ENCODE assay signal across 9 cellular contexts in the genomic region with DNA sequence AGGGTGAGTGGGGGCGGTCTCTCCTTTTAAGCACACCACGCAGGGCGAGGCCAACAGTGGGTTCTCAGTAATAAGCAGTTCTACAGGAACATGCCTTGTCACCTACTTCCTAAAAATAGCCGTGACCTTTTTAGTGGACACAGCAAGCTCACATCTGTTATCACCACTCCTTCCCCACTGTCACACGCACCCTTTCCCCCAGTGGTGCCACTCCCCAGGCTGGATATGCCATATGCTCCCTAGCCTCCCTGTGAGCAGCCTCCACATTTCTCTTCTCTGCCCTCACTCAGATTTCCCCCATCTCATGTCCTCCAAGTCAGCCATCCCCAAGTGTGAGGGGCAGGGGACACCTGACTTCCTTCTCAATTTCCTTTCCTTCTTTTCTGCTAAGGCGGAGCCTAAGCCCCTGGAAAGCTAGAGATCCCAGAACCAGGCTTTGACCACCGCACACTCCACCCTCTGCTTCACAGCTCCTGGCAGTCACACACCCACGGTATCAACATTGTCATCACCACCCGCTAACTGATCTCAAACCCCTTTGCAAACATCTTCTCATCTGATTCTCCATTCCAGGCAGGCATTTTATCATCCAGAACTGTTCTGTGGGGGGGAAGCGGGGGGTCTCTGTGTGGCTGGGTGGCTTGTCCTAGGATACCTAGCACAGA. TPM values are rescaled to one million over a fixed set of nuclear protein-coding genes. Genes with fewer than 3 reads are reported as not detected.
A peak's percentile ranks its signal among the peaks of the same experiment; 100 is the strongest.
DNase-seq lines count a peak whose midpoint lies in the region; ATAC-seq, FAIRE-seq and TF ChIP-seq lines count a peak whose summit lies in the region.
"Had no signal": no experiment of that assay in that cellular context is flagged by ENCODE, and none has a peak within 500 bp of the region (broad histone marks: within the 10 kb centered on the region; RNA-seq: fewer than 3 reads in every experiment).

No MANE protein-coding gene starts in this region.

- peak; percentile 47 for DNase-seq in left ventricle myocardium inferior
- no peak for DNase-seq in D721Med (ENCODE audit: insufficient read length, low spot score)
- DNase-seq in UCSD-AML1 (lab: John Stamatoyannopoulos, UW; ENCODE audit: unreplicated experiment), result no peak
- no peak for DNase-seq in SK-N-SH
- DNase-seq: NCI-H2081 treated with DMSO at 0.1 percent for 48 hours had no signal

- H3K4me3 ChIP-seq in Loucy (ENCODE audit: low read length, poor library complexity, severe bottlenecking), result peak overlapping the region; percentile 90
- peak overlapping the region; percentile 90 for H3K4me3 ChIP-seq in left ventricle myocardium inferior
- H3K4me3 ChIP-seq in skin epidermis, result no peak overlapping the region
- no peak overlapping the region for H3K4me3 ChIP-seq in SK-N-SH (ENCODE audit: low read depth in 2 of 2, low read length in 1 of 2)

- H3K36me3 Mint-ChIP-seq in activated naive CD8-positive, alpha-beta T cell, result peaks cover 5% of the 10 kb centered on the region

- H3K27ac Mint-ChIP-seq in activated naive CD8-positive, alpha-beta T cell, result peak overlapping the region; percentile 93

- H3K27ac ChIP-seq in left ventricle myocardium inferior (replicated peaks) (peak overlapping the region; percentile 99), skin epidermis (peak overlapping the region in 13 of 21 experiments; percentile 2 to 98 (median 75)), SK-N-SH (ENCODE audit: low read depth in 2 of 2, low read length in 1 of 2) (no peak overlapping the region)

- 93% methylated on average over 10 of the region's 10 CpGs for WGBS in SK-N-SH (ENCODE audit: low lambda C conversion rate)

- H3K27me3 Mint-ChIP-seq in activated naive CD8-positive, alpha-beta T cell, result no peaks in the 10 kb centered on the region

- intact Hi-C loops in left ventricle myocardium inferior (cut with micrococcal nuclease), result no loop called here

- H3K9me3 ChIP-seq in Loucy (ENCODE audit: insufficient read depth, low read depth, low read length), result no peaks in the 10 kb centered on the region
- no peaks in the 10 kb centered on the region for H3K9me3 ChIP-seq in left ventricle myocardium inferior (replicated peaks)
- H3K9me3 ChIP-seq in SK-N-SH, result no peaks in the 10 kb centered on the region

- H3K79me2 ChIP-seq in Loucy (ENCODE audit: insufficient read depth, low read length) (peaks cover 91% of the 10 kb centered on the region), SK-N-SH (ENCODE audit: insufficient read depth) (peaks cover 85% of the 10 kb centered on the region)

- peaks cover 82% of the 10 kb centered on the region for H3K4me1 Mint-ChIP-seq in activated naive CD8-positive, alpha-beta T cell (ENCODE audit: low read depth)

- ATAC-seq in GM19452 (IDR thresholded peaks at IDR 0.05; ENCODE audit: unreplicated experiment), result no peak

- peaks cover 40% of the 10 kb centered on the region for H3K4me1 ChIP-seq in Loucy (ENCODE audit: insufficient read depth, low read length, poor library complexity, severe bottlenecking)
- peaks cover 99% of the 10 kb centered on the region for H3K4me1 ChIP-seq in left ventricle myocardium inferior
- peaks cover 11 to 28% of the 10 kb centered on the region in 2 experiments; a peak in 2 of 4 replicates for H3K4me1 ChIP-seq in SK-N-SH (ENCODE audit: control insufficient read depth in 1 of 2, insufficient read depth in 2 of 2, low read depth in 1 of 2, low read length in 1 of 2)

- CTCF ChIA-PET in SK-N-SH (lab: Yijun Ruan, JAX), result interaction anchor here (0.6 kb wide), 1 partner anchor 35 kb away, joined by 3 read pairs; no protein-coding TSS in a partner anchor

- H3K4me2 ChIP-seq in Loucy (ENCODE audit: low read depth, low read length, poor library complexity, severe bottlenecking), result peak overlapping the region; percentile 89
- no peak overlapping the region for H3K4me2 ChIP-seq in SK-N-SH

- no peaks in the 10 kb centered on the region for H3K9me2 ChIP-seq in Loucy (replicated peaks; ENCODE audit: low read depth, low read length)
- no peaks in the 10 kb centered on the region for H3K9me2 ChIP-seq in SK-N-SH

- peaks cover 59% of the 10 kb centered on the region for H4K20me1 ChIP-seq in Loucy (ENCODE audit: insufficient read depth, low read length, poor library complexity, severe bottlenecking)
- H4K20me1 ChIP-seq in SK-N-SH (ENCODE audit: insufficient read depth), result peaks cover 53% of the 10 kb centered on the region

- H2AFZ ChIP-seq in Loucy (ENCODE audit: low read length), result no peak overlapping the region
- H2AFZ ChIP-seq in SK-N-SH (ENCODE audit: low read depth), result no peak overlapping the region

- H3K27me3 ChIP-seq in Loucy (ENCODE audit: insufficient read depth, low read length, poor library complexity, severe bottlenecking) (no peaks in the 10 kb centered on the region), left ventricle myocardium inferior (ENCODE audit: low read depth) (no peaks in the 10 kb centered on the region), SK-N-SH (ENCODE audit: insufficient read depth) (no peaks in the 10 kb centered on the region)

- no peak for TF ChIP-seq EP300 in SK-N-SH (IDR thresholded peaks at IDR 0.05; ENCODE audit: borderline replicate concordance in 1 of 2, low read depth in 1 of 2, low read length in 1 of 2)

- no peak for TF ChIP-seq RAD21 in SK-N-SH (IDR thresholded peaks at IDR 0.05; ENCODE audit: low read length)

- no peaks in the 10 kb centered on the region for H3K9me3 Mint-ChIP-seq in activated naive CD8-positive, alpha-beta T cell (ENCODE audit: low read depth)

- H3K36me3 ChIP-seq in Loucy (ENCODE audit: insufficient read depth, low read length) (no peaks in the 10 kb centered on the region), left ventricle myocardium inferior (no peaks in the 10 kb centered on the region), SK-N-SH (replicated peaks in 1 of 2; ENCODE audit: control insufficient read depth in 1 of 2, insufficient read depth in 2 of 2, low read length in 1 of 2) (no peaks in the 10 kb centered on the region)

- H3F3A ChIP-seq in Loucy (ENCODE audit: low read depth) (no peaks in the 10 kb centered on the region), SK-N-SH (replicated peaks; ENCODE audit: insufficient read depth) (no peaks in the 10 kb centered on the region)

- H3K4me3 Mint-ChIP-seq in activated naive CD8-positive, alpha-beta T cell, result peak overlapping the region; percentile 96

- no peak for FAIRE-seq in D721Med (lab: Jason Lieb, UNC)

- H3K9ac ChIP-seq in Loucy (ENCODE audit: low read depth, low read length, poor library complexity, severe bottlenecking) (peak overlapping the region; percentile 86), SK-N-SH (no peak overlapping the region)

- POLR2A ChIA-PET in SK-N-SH (lab: Yijun Ruan, JAX), result no interaction called here

- TF ChIP-seq CTCF in Loucy (conservative IDR thresholded peaks at IDR 0.05; ENCODE audit: low read length) (no peak), left ventricle myocardium inferior (IDR thresholded peaks at IDR 0.05; ENCODE audit: borderline replicate concordance) (no peak), D721Med (IDR thresholded peaks at IDR 0.05; ENCODE audit: insufficient read depth, missing control alignments) (no peak), SK-N-SH (IDR thresholded peaks at IDR 0.05) (no peak)

TF ChIP-seq in SK-N-SH, 30 proteins besides CTCF, POLR2A, EP300 and RAD21 (continues in another document):
- TF ChIP-seq EZH2phosphoT487 (IDR thresholded peaks at IDR 0.05; ENCODE audit: borderline replicate concordance, low read depth) (no peak), TEAD4 (IDR thresholded peaks at IDR 0.05; ENCODE audit: borderline replicate concordance, insufficient read depth) (no peak), SMC3 (IDR thresholded peaks at IDR 0.05; ENCODE audit: low read depth, low read length) (no peak)
- TF ChIP-seq, protein P1, sequence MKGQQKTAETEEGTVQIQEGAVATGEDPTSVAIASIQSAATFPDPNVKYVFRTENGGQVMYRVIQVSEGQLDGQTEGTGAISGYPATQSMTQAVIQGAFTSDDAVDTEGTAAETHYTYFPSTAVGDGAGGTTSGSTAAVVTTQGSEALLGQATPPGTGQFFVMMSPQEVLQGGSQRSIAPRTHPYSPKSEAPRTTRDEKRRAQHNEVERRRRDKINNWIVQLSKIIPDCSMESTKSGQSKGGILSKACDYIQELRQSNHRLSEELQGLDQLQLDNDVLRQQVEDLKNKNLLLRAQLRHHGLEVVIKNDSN (IDR thresholded peaks at IDR 0.05; ENCODE audit: borderline replicate concordance, low read depth), result no peak
- TF ChIP-seq, protein P2, sequence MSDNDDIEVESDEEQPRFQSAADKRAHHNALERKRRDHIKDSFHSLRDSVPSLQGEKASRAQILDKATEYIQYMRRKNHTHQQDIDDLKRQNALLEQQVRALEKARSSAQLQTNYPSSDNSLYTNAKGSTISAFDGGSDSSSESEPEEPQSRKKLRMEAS (IDR thresholded peaks at IDR 0.05; ENCODE audit: low read depth), result no peak
- TF ChIP-seq, protein P3, sequence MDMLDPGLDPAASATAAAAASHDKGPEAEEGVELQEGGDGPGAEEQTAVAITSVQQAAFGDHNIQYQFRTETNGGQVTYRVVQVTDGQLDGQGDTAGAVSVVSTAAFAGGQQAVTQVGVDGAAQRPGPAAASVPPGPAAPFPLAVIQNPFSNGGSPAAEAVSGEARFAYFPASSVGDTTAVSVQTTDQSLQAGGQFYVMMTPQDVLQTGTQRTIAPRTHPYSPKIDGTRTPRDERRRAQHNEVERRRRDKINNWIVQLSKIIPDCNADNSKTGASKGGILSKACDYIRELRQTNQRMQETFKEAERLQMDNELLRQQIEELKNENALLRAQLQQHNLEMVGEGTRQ (IDR thresholded peaks at IDR 0.05; ENCODE audit: borderline replicate concordance, low read depth, low read length), result no peak
- TF ChIP-seq, protein P4, sequence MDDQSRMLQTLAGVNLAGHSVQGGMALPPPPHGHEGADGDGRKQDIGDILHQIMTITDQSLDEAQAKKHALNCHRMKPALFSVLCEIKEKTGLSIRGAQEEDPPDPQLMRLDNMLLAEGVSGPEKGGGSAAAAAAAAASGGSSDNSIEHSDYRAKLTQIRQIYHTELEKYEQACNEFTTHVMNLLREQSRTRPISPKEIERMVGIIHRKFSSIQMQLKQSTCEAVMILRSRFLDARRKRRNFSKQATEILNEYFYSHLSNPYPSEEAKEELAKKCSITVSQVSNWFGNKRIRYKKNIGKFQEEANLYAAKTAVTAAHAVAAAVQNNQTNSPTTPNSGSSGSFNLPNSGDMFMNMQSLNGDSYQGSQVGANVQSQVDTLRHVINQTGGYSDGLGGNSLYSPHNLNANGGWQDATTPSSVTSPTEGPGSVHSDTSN (IDR thresholded peaks at IDR 0.05), result no peak

RNA-seq across cellular contexts. Expression of a gene that starts 3.6 kb away (rescaled TPM):
- total RNA-seq in left ventricle myocardium inferior, result 390 TPM
- 50.9 and 53.6 TPM in 2 replicates for polyA plus RNA-seq in SK-N-SH (2012; rRNA removed)
- 42.2 and 48.2 TPM in 2 replicates for polyA plus RNA-seq in SK-N-SH (2012; cell fraction: cytosol; rRNA removed)
- 59.9 and 66.6 TPM in 2 replicates for polyA plus RNA-seq in SK-N-SH (2012; cell fraction: nucleus; rRNA removed)

Comparison
In these comparisons a context has a peak if more than half of its experiments do, and no peak if none do; other contexts are left out.
1. H3K4me3 ChIP-seq: peak in Loucy (single experiment) and left ventricle myocardium inferior (single experiment); none in skin epidermis (0 of 7) and SK-N-SH (0 of 2).
2. H3K27ac ChIP-seq: peak in left ventricle myocardium inferior (single experiment) and skin epidermis (13 of 21); none in SK-N-SH (0 of 2).